ENCODE assay signal across 1 cellular context in genomic region chr20:62134735-62135231, GRCh38.
TF ChIP-seq lines count a peak whose summit lies in the region.

No MANE protein-coding gene starts in this region.

TF ChIP-seq in HepG2, 621 proteins besides CTCF, POLR2A, EP300 and RAD21 (continued from another document and continues in another):
- TF ChIP-seq PRDM4 (CRISPR knock-in tag; IDR thresholded peaks at IDR 0.05; ENCODE audit: borderline replicate concordance) (no peak), KDM5A (IDR thresholded peaks at IDR 0.05; ENCODE audit: borderline replicate concordance, low read length) (no peak), CBFB (CRISPR knock-in tag; IDR thresholded peaks at IDR 0.05) (peak; percentile 58; the same call in 1 of the 2 replicates), CEBPZ (IDR thresholded peaks at IDR 0.05; ENCODE audit: low read length) (no peak), HNRNPUL1 (IDR thresholded peaks at IDR 0.05; ENCODE audit: low read depth, low read length) (no peak), JUN (CRISPR knock-in tag; IDR thresholded peaks at IDR 0.05) (peak; percentile 85; the same call in 1 of the 2 replicates), ZNF12 (CRISPR knock-in tag; IDR thresholded peaks at IDR 0.05) (peak; percentile 77), CC2D1A (CRISPR knock-in tag; IDR thresholded peaks at IDR 0.05) (no peak), MTA3 (CRISPR knock-in tag; IDR thresholded peaks at IDR 0.05) (no peak), KLF6 (CRISPR knock-in tag; IDR thresholded peaks at IDR 0.05) (peak; percentile 74), NCOA2 (CRISPR knock-in tag; IDR thresholded peaks at IDR 0.05) (peak; percentile 58), PHF8 (CRISPR knock-in tag; IDR thresholded peaks at IDR 0.05) (0 out of 2 replicates have a peak, but pooled peaks have one; percentile 19), FOXK1 (CRISPR knock-in tag; IDR thresholded peaks at IDR 0.05; ENCODE audit: borderline replicate concordance, low read depth) (peak; percentile 89), ATF3 (CRISPR knock-in tag; IDR thresholded peaks at IDR 0.05) (no peak), ZBTB40 (IDR thresholded peaks at IDR 0.05) (no peak), ZBTB40 (CRISPR knock-in tag; IDR thresholded peaks at IDR 0.05) (no peak), ZC3H13 (CRISPR knock-in tag; IDR thresholded peaks at IDR 0.05) (no peak), TFDP2 (CRISPR knock-in tag; IDR thresholded peaks at IDR 0.05) (no peak), HNRNPL (IDR thresholded peaks at IDR 0.05; ENCODE audit: low read depth, low read length) (peak; percentile 58; the same call in 1 of the 2 replicates), IRF2 (CRISPR knock-in tag; IDR thresholded peaks at IDR 0.05) (peak; percentile 87), ATF7-NPFF (CRISPR knock-in tag; IDR thresholded peaks at IDR 0.05; ENCODE audit: low read depth) (0 out of 2 replicates have a peak, but pooled peaks have one; percentile 62), ZMYM3 (CRISPR knock-in tag; IDR thresholded peaks at IDR 0.05) (peak; percentile 51; the same call in 1 of the 2 replicates), RFX5 (IDR thresholded peaks at IDR 0.05; ENCODE audit: low read depth, low read length) (0 out of 2 replicates have a peak, but pooled peaks have one; percentile 11), MEIS1 (CRISPR knock-in tag; IDR thresholded peaks at IDR 0.05; ENCODE audit: borderline replicate concordance) (peak; percentile 18; the same call in 1 of the 2 replicates), DR1 (CRISPR knock-in tag; IDR thresholded peaks at IDR 0.05) (no peak), ZFY (CRISPR knock-in tag; IDR thresholded peaks at IDR 0.05) (no peak), TBX3 (IDR thresholded peaks at IDR 0.05; ENCODE audit: borderline replicate concordance) (0 out of 2 replicates have a peak, but pooled peaks have one; percentile 23), CBX5 (CRISPR knock-in tag; IDR thresholded peaks at IDR 0.05; ENCODE audit: borderline replicate concordance) (peak; percentile 61; the same call in 1 of the 2 replicates), ZFP62 (CRISPR knock-in tag; IDR thresholded peaks at IDR 0.05) (no peak), MAZ (IDR thresholded peaks at IDR 0.05; ENCODE audit: borderline replicate concordance, low read depth, low read length) (0 out of 2 replicates have a peak, but pooled peaks have one; percentile 52), MAZ (CRISPR knock-in tag; IDR thresholded peaks at IDR 0.05; ENCODE audit: low read depth) (peak; percentile 42; the same call in 1 of the 2 replicates), ZNF441 (CRISPR knock-in tag; IDR thresholded peaks at IDR 0.05; ENCODE audit: borderline replicate concordance) (0 out of 2 replicates have a peak, but pooled peaks have one; percentile 34), ZNF572 (CRISPR knock-in tag; IDR thresholded peaks at IDR 0.05) (no peak)
- TF ChIP-seq, protein P1, sequence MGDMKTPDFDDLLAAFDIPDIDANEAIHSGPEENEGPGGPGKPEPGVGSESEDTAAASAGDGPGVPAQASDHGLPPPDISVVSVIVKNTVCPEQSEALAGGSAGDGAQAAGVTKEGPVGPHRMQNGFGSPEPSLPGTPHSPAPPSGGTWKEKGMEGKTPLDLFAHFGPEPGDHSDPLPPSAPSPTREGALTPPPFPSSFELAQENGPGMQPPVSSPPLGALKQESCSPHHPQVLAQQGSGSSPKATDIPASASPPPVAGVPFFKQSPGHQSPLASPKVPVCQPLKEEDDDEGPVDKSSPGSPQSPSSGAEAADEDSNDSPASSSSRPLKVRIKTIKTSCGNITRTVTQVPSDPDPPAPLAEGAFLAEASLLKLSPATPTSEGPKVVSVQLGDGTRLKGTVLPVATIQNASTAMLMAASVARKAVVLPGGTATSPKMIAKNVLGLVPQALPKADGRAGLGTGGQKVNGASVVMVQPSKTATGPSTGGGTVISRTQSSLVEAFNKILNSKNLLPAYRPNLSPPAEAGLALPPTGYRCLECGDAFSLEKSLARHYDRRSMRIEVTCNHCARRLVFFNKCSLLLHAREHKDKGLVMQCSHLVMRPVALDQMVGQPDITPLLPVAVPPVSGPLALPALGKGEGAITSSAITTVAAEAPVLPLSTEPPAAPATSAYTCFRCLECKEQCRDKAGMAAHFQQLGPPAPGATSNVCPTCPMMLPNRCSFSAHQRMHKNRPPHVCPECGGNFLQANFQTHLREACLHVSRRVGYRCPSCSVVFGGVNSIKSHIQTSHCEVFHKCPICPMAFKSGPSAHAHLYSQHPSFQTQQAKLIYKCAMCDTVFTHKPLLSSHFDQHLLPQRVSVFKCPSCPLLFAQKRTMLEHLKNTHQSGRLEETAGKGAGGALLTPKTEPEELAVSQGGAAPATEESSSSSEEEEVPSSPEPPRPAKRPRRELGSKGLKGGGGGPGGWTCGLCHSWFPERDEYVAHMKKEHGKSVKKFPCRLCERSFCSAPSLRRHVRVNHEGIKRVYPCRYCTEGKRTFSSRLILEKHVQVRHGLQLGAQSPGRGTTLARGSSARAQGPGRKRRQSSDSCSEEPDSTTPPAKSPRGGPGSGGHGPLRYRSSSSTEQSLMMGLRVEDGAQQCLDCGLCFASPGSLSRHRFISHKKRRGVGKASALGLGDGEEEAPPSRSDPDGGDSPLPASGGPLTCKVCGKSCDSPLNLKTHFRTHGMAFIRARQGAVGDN (CRISPR knock-in tag; IDR thresholded peaks at IDR 0.05) = peak; percentile 80
